In genomic region chr17:48892940-48893645, GRCh38 we compare ENCODE assay signal across 8 cellular contexts. TPM values are rescaled to one million over a fixed set of nuclear protein-coding genes. Genes with fewer than 3 reads are reported as not detected.
A peak's percentile ranks its signal among the peaks of the same experiment; 100 is the strongest.
DNase-seq lines count a peak whose midpoint lies in the region; ATAC-seq and TF ChIP-seq lines count a peak whose summit lies in the region.

No MANE protein-coding gene starts in this region.

- H3K9me3 Mint-ChIP-seq in T-helper 1 cell treated with Interleukin-12 subunit alpha and Interleukin-12 subunit beta and Interleukin-4 antibody, amounts not matched to agents 30 μg/mL and 1 μg/mL, for 36 hours: no peaks in the 10 kb centered on the region
- no peaks in the 10 kb centered on the region for H3K9me3 Mint-ChIP-seq in WTC11

- no peaks in the 10 kb centered on the region for H3K27me3 ChIP-seq in left ventricle myocardium inferior (ENCODE audit: low read depth)
- H3K27me3 ChIP-seq in spleen (replicated peaks in 1 of 7): no peaks in the 10 kb centered on the region

- TF ChIP-seq POLR2A in spleen (IDR thresholded peaks at IDR 0.05): no peak

- H3K27me3 Mint-ChIP-seq in T-helper 1 cell treated with Interleukin-12 subunit alpha and Interleukin-12 subunit beta and Interleukin-4 antibody, amounts not matched to agents 30 μg/mL and 1 μg/mL, for 36 hours (ENCODE audit: low read depth): no peaks in the 10 kb centered on the region
- H3K27me3 Mint-ChIP-seq in WTC11 (ENCODE audit: low read depth): no peaks in the 10 kb centered on the region

- peak overlapping the region; percentile 95 for H3K27ac ChIP-seq in left ventricle myocardium inferior (replicated peaks)
- H3K27ac ChIP-seq in spleen: peak overlapping the region; percentile 35 to 93 (median 86)

- no peaks in the 10 kb centered on the region for H3K9me3 ChIP-seq in left ventricle myocardium inferior (replicated peaks)
- no peaks in the 10 kb centered on the region for H3K9me3 ChIP-seq in spleen

- peak overlapping the region; percentile 93 for H3K27ac Mint-ChIP-seq in T-helper 1 cell treated with Interleukin-12 subunit alpha and Interleukin-12 subunit beta and Interleukin-4 antibody, amounts not matched to agents 30 μg/mL and 1 μg/mL, for 36 hours
- peak overlapping the region; percentile 98 for H3K27ac Mint-ChIP-seq in WTC11

- H3K36me3 Mint-ChIP-seq in T-helper 1 cell treated with Interleukin-12 subunit alpha and Interleukin-12 subunit beta and Interleukin-4 antibody, amounts not matched to agents 30 μg/mL and 1 μg/mL, for 36 hours (ENCODE audit: low read depth): peaks cover 14% of the 10 kb centered on the region
- peaks cover 16% of the 10 kb centered on the region for H3K36me3 Mint-ChIP-seq in WTC11

- intact Hi-C loops in left ventricle myocardium inferior (cut with micrococcal nuclease) (no loop called here), spleen (cut with DNase I; ENCODE audit: low total_unique reads) (no loop called here)

- peak overlapping the region; percentile 95 for H3K4me3 Mint-ChIP-seq in T-helper 1 cell treated with Interleukin-12 subunit alpha and Interleukin-12 subunit beta and Interleukin-4 antibody, amounts not matched to agents 30 μg/mL and 1 μg/mL, for 36 hours
- H3K4me3 Mint-ChIP-seq in WTC11: peak overlapping the region; percentile 96

- DNase-seq in T-helper 1 cell (no peak), WTC11 (ENCODE audit: low spot score) (no peak), left ventricle myocardium inferior (no peak), spleen (peak; percentile 74), inferior parietal cortex (ENCODE audit: extremely low spot score) (no peak)
- no peak for DNase-seq in activated CD8-positive, alpha-beta memory T cell treated with anti-CD3 and anti-CD28 coated beads, Interleukin-2, amount 50 U/mL, for 4 hours

- no peak for ATAC-seq in WTC11
- ATAC-seq in GM19023 (IDR thresholded peaks at IDR 0.05; ENCODE audit: unreplicated experiment): no peak

- H3K4me3 ChIP-seq in left ventricle myocardium inferior (peak overlapping the region; percentile 93), spleen (peak overlapping the region; percentile 56 to 86 (median 73))

- TF ChIP-seq CTCF in WTC11 (IDR thresholded peaks at IDR 0.05) (no peak), left ventricle myocardium inferior (IDR thresholded peaks at IDR 0.05; ENCODE audit: borderline replicate concordance) (no peak), spleen (IDR thresholded peaks at IDR 0.05 in 8 of 11, conservative IDR thresholded peaks at IDR 0.05 in 3 of 11) (no peak)

- CTCF ChIA-PET in WTC11 (lab: Charles Lee): interaction anchor here (0.6 to 3.7 kb wide), 23 partner anchors 9 to 877 kb away, joined by 3 to 35 read pairs (median 4); partner anchors contain the start of gene HOXB13

- H3K36me3 ChIP-seq in left ventricle myocardium inferior (peaks cover 38% of the 10 kb centered on the region), spleen (peaks cover 0 to 40% (median 11%) of the 10 kb centered on the region in 6 donors)

- POLR2A ChIA-PET in WTC11 (lab: Charles Lee): interaction anchor here (0.7 to 1.7 kb wide), 10 partner anchors 8 to 139 kb away, joined by 3 to 23 read pairs (median 4); partner anchors contain the start of genes IGF2BP1 and UBE2Z

- WGBS in spleen, 5 donors: 1 to 3% (median 2%) methylated on average over 24 of the region's 24 CpGs

- H3K4me1 ChIP-seq in left ventricle myocardium inferior (peaks cover 41% of the 10 kb centered on the region), spleen (peaks cover 13 to 36% (median 20%) of the 10 kb centered on the region in 6 donors)

- H3K4me1 Mint-ChIP-seq in T-helper 1 cell treated with Interleukin-12 subunit alpha and Interleukin-12 subunit beta and Interleukin-4 antibody, amounts not matched to agents 30 μg/mL and 1 μg/mL, for 36 hours (ENCODE audit: low read depth): peaks cover 14% of the 10 kb centered on the region
- peaks cover 11% of the 10 kb centered on the region for H3K4me1 Mint-ChIP-seq in WTC11

TF ChIP-seq in WTC11, 78 proteins besides CTCF, POLR2A, EP300 and RAD21 (continues in another document):
- no peak for TF ChIP-seq OVOL2 (CRISPR knock-in tag; IDR thresholded peaks at IDR 0.05; ENCODE audit: borderline replicate concordance)
- TF ChIP-seq, protein P1, sequence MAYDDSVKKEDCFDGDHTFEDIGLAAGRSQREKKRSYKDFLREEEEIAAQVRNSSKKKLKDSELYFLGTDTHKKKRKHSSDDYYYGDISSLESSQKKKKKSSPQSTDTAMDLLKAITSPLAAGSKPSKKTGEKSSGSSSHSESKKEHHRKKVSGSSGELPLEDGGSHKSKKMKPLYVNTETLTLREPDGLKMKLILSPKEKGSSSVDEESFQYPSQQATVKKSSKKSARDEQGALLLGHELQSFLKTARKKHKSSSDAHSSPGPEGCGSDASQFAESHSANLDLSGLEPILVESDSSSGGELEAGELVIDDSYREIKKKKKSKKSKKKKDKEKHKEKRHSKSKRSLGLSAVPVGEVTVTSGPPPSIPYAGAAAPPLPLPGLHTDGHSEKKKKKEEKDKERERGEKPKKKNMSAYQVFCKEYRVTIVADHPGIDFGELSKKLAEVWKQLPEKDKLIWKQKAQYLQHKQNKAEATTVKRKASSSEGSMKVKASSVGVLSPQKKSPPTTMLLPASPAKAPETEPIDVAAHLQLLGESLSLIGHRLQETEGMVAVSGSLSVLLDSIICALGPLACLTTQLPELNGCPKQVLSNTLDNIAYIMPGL (CRISPR knock-in tag; IDR thresholded peaks at IDR 0.05): no peak
- no peak for TF ChIP-seq CBFB (CRISPR knock-in tag; IDR thresholded peaks at IDR 0.05; ENCODE audit: low read depth)
- TF ChIP-seq MYBL2 (CRISPR knock-in tag; IDR thresholded peaks at IDR 0.05): no peak
- TF ChIP-seq FOXJ3 (CRISPR knock-in tag; IDR thresholded peaks at IDR 0.05; ENCODE audit: borderline replicate concordance): no peak
- no peak for TF ChIP-seq USF2 (CRISPR knock-in tag; IDR thresholded peaks at IDR 0.05)
- TF ChIP-seq HMGA2 (CRISPR knock-in tag; IDR thresholded peaks at IDR 0.05): no peak
- TF ChIP-seq ZMAT4 (CRISPR knock-in tag; IDR thresholded peaks at IDR 0.05): no peak
- TF ChIP-seq CREB1 (CRISPR knock-in tag; IDR thresholded peaks at IDR 0.05): no peak
- no peak for TF ChIP-seq ATF6 (CRISPR knock-in tag; IDR thresholded peaks at IDR 0.05)
- TF ChIP-seq NR1H2 (CRISPR knock-in tag; IDR thresholded peaks at IDR 0.05): no peak
- TF ChIP-seq PREB (CRISPR knock-in tag; IDR thresholded peaks at IDR 0.05; ENCODE audit: borderline replicate concordance): no peak
- TF ChIP-seq NFYB (CRISPR knock-in tag; conservative IDR thresholded peaks at IDR 0.05; ENCODE audit: low read depth): no peak
- TF ChIP-seq TCF7 (CRISPR knock-in tag; IDR thresholded peaks at IDR 0.05; ENCODE audit: low read depth): no peak

RNA-seq across cellular contexts. Expression of gene ATP5MC1, which starts 0.5 kb away (rescaled TPM):
- total RNA-seq in WTC11 (2021) (141 to 156 TPM (median 144 TPM) in 3 replicates), left ventricle myocardium inferior (466 TPM), spleen (10 to 100 TPM; 36.0 to 85.3 (median 49.1) TPM)
- 100 to 1,000 TPM; 175 to 269 (median 195) TPM for polyA plus RNA-seq in spleen

RNA-seq across cellular contexts. Expression of gene UBE2Z, which starts 15.1 kb away (rescaled TPM):
- 65.1 to 69.7 TPM (median 68.4 TPM) in 3 replicates for total RNA-seq in WTC11 (2021)
- 39.4 TPM for total RNA-seq in left ventricle myocardium inferior
- 10 to 100 TPM; 72.9 to 94.9 (median 83.1) TPM for total RNA-seq in spleen
- polyA plus RNA-seq in spleen: 10 to 100 TPM; 33.6 to 51.5 (median 34.8) TPM

RNA-seq across cellular contexts. Expression of gene SNF8, which starts 51.5 kb away (rescaled TPM):
- total RNA-seq in WTC11 (2021) (116 to 136 TPM (median 127 TPM) in 3 replicates), left ventricle myocardium inferior (111 TPM), spleen (10 to 100 TPM; 55.9 to 83.5 (median 67.7) TPM)
- 100 to 1,000 TPM in 2 of 3 donors, 10 to 100 TPM in 1; 99.6 to 129 (median 104) TPM for polyA plus RNA-seq in spleen
